In the genomic region with DNA sequence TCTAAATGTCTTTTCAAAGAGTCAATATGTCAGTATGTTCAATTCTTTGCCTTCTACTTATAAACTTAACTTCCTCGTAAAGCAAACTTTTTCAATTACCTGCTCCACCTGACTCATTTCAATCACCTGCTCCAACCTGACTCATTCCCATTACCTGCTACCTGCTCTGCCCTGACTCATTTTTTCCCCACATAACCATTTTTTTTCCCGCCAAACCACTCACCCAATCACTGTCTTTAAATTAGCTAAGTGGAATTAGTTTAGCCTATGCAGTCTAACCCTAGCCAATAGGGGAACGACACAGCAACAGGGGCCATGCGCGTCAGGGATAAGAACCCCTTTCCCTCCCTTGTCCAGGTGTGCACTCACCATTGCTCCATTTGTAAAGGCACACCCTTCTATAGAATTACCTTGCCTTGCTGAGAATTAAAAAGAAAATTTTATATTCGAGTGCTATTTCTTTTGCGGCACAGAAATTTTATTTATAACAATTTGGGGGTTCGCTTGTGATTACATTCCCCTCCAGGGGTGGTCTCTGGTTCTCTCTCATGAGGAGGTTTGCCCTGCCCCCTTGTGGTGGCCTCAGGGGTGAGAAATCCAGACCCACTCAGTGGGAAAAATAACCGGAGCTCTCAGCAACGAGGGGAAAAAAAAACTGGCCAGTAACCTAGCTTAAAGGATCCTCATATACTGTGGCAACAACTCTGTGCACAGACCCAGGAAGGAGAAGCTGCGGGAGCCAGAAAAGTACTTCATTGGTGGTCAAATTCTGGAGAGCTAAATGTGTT, we compare ENCODE assay signal across 1 cellular context.
TF ChIP-seq lines count a peak whose summit lies in the region.

No MANE protein-coding gene starts in this region.

TF ChIP-seq in H1, 55 proteins besides CTCF, POLR2A, EP300 and RAD21:
- no peak for TF ChIP-seq RNF2 (IDR thresholded peaks at IDR 0.05; ENCODE audit: borderline replicate concordance, low read depth, low read length, missing control alignments, poor library complexity, severe bottlenecking)
- no peak for TF ChIP-seq SIN3A (conservative IDR thresholded peaks at IDR 0.05 in 1 of 2, IDR thresholded peaks at IDR 0.05 in 1 of 2; ENCODE audit: low read depth in 1 of 2, low read length in 2 of 2)
- no peak for TF ChIP-seq TAF7 (optimal IDR thresholded peaks at IDR 0.05; ENCODE audit: borderline replicate concordance, low read depth, low read length)
- no peak for TF ChIP-seq GTF2F1 (IDR thresholded peaks at IDR 0.05; ENCODE audit: borderline replicate concordance, low read depth, low read length)
- no peak for TF ChIP-seq MAFK (IDR thresholded peaks at IDR 0.05; ENCODE audit: low read depth, low read length)
- TF ChIP-seq TEAD4 (IDR thresholded peaks at IDR 0.05; ENCODE audit: low read depth, low read length) = 0 out of 2 replicates have a peak, but pooled peaks have one; percentile 15
- TF ChIP-seq, protein P1, sequence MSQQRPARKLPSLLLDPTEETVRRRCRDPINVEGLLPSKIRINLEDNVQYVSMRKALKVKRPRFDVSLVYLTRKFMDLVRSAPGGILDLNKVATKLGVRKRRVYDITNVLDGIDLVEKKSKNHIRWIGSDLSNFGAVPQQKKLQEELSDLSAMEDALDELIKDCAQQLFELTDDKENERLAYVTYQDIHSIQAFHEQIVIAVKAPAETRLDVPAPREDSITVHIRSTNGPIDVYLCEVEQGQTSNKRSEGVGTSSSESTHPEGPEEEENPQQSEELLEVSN (IDR thresholded peaks at IDR 0.05) = peak; percentile 64; the same call in 1 of the 2 replicates
- TF ChIP-seq HDAC2 (IDR thresholded peaks at IDR 0.05; ENCODE audit: borderline replicate concordance in 1 of 2, low read depth in 2 of 2, low read length in 2 of 2) = no peak
- TF ChIP-seq POLR2AphosphoS5 (IDR thresholded peaks at IDR 0.05; ENCODE audit: low read depth, low read length) = no peak
